ENCODE assay signal across 1 cellular context in the genomic region with DNA sequence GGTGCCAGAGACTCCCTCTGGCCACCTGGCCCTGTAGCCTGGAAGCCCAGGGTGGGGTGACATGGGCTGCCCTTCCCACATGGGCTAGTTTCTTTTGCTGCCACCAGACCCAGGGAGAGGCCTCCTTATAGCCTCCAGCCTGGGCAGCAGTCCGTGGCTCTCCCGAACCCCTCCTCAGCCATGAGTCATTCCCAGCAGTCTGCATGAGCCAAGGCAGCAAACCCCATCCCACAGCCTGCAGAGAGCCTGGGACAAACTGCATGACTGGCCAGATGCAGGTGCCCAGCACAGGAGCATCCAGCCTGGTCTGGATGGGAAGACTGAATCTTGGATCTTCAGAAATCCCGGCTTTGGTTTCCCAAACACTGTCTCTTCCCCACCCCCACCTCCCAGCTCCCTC.
TF ChIP-seq lines count a peak whose summit lies in the region.

No MANE protein-coding gene starts in this region.

TF ChIP-seq in K562, 482 proteins besides CTCF, POLR2A, EP300 and RAD21 (continued from another document):
- TF ChIP-seq, protein P1, sequence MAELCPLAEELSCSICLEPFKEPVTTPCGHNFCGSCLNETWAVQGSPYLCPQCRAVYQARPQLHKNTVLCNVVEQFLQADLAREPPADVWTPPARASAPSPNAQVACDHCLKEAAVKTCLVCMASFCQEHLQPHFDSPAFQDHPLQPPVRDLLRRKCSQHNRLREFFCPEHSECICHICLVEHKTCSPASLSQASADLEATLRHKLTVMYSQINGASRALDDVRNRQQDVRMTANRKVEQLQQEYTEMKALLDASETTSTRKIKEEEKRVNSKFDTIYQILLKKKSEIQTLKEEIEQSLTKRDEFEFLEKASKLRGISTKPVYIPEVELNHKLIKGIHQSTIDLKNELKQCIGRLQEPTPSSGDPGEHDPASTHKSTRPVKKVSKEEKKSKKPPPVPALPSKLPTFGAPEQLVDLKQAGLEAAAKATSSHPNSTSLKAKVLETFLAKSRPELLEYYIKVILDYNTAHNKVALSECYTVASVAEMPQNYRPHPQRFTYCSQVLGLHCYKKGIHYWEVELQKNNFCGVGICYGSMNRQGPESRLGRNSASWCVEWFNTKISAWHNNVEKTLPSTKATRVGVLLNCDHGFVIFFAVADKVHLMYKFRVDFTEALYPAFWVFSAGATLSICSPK (IDR thresholded peaks at IDR 0.05; ENCODE audit: borderline replicate concordance) = no peak
- TF ChIP-seq JUND (IDR thresholded peaks at IDR 0.05; ENCODE audit: borderline replicate concordance, low read depth, low read length) (peak; percentile 71), JUND (tag; IDR thresholded peaks at IDR 0.05; ENCODE audit: borderline replicate concordance, low read depth, low read length) (no peak; the same call in 2 of the 3 replicates)
